In genomic region chr13:21061077-21061945, GRCh38 we compare ENCODE assay signal across 2 cellular contexts.
TF ChIP-seq lines count a peak whose summit lies in the region.

TSS of gene LATS2 (minus strand) at chr13:21061586. CDS start at chr13:21046026, 15,560 bp downstream.

TF ChIP-seq in HCT116, 20 proteins besides CTCF, POLR2A, EP300 and RAD21 (continued from another document):
- TF ChIP-seq, protein P1, sequence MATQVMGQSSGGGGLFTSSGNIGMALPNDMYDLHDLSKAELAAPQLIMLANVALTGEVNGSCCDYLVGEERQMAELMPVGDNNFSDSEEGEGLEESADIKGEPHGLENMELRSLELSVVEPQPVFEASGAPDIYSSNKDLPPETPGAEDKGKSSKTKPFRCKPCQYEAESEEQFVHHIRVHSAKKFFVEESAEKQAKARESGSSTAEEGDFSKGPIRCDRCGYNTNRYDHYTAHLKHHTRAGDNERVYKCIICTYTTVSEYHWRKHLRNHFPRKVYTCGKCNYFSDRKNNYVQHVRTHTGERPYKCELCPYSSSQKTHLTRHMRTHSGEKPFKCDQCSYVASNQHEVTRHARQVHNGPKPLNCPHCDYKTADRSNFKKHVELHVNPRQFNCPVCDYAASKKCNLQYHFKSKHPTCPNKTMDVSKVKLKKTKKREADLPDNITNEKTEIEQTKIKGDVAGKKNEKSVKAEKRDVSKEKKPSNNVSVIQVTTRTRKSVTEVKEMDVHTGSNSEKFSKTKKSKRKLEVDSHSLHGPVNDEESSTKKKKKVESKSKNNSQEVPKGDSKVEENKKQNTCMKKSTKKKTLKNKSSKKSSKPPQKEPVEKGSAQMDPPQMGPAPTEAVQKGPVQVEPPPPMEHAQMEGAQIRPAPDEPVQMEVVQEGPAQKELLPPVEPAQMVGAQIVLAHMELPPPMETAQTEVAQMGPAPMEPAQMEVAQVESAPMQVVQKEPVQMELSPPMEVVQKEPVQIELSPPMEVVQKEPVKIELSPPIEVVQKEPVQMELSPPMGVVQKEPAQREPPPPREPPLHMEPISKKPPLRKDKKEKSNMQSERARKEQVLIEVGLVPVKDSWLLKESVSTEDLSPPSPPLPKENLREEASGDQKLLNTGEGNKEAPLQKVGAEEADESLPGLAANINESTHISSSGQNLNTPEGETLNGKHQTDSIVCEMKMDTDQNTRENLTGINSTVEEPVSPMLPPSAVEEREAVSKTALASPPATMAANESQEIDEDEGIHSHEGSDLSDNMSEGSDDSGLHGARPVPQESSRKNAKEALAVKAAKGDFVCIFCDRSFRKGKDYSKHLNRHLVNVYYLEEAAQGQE (IDR thresholded peaks at IDR 0.05; ENCODE audit: low read depth), result no peak
- peak; percentile 61 for TF ChIP-seq POLR2AphosphoS5 (IDR thresholded peaks at IDR 0.05; ENCODE audit: low read depth, low read length)
- peak; percentile 12 for TF ChIP-seq YY1 (IDR thresholded peaks at IDR 0.05; ENCODE audit: extremely low read depth, insufficient replicate concordance, low read depth, low read length)
- TF ChIP-seq ELF1 (IDR thresholded peaks at IDR 0.05; ENCODE audit: borderline replicate concordance, low read depth), result no peak
- TF ChIP-seq, protein P2, sequence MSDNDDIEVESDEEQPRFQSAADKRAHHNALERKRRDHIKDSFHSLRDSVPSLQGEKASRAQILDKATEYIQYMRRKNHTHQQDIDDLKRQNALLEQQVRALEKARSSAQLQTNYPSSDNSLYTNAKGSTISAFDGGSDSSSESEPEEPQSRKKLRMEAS (IDR thresholded peaks at IDR 0.05), result peak; percentile 80
- TF ChIP-seq EGR1 (IDR thresholded peaks at IDR 0.05; ENCODE audit: low read depth), result peak; percentile 47; the same call in 1 of the 2 replicates
- no peak for TF ChIP-seq EZH2phosphoT487 (IDR thresholded peaks at IDR 0.05; ENCODE audit: borderline replicate concordance)
- TF ChIP-seq SIN3A (IDR thresholded peaks at IDR 0.05; ENCODE audit: low read depth), result peak; percentile 65; the same call in 1 of the 2 replicates
- TF ChIP-seq ZBTB33 (IDR thresholded peaks at IDR 0.05; ENCODE audit: extremely low read depth, insufficient replicate concordance, low read length), result no peak
- TF ChIP-seq FOSL1 (IDR thresholded peaks at IDR 0.05; ENCODE audit: low read depth), result no peak

TF ChIP-seq in WTC11, 78 proteins besides CTCF, POLR2A, EP300 and RAD21 (continued from another document and continues in another):
- no peak for TF ChIP-seq ZNF512 (CRISPR knock-in tag; IDR thresholded peaks at IDR 0.05; ENCODE audit: borderline replicate concordance)
- TF ChIP-seq, protein P3, sequence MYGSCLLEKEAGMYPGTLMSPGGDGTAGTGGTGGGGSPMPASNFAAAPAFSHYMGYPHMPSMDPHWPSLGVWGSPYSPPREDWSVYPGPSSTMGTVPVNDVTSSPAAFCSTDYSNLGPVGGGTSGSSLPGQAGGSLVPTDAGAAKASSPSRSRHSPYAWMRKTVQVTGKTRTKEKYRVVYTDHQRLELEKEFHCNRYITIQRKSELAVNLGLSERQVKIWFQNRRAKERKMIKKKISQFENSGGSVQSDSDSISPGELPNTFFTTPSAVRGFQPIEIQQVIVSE (CRISPR knock-in tag; IDR thresholded peaks at IDR 0.05; ENCODE audit: borderline replicate concordance), result no peak
- TF ChIP-seq CBFB (CRISPR knock-in tag; IDR thresholded peaks at IDR 0.05; ENCODE audit: low read depth), result no peak
- TF ChIP-seq ELF4 (CRISPR knock-in tag; IDR thresholded peaks at IDR 0.05; ENCODE audit: low read depth), result no peak; the same call in 1 of the 2 replicates
- TF ChIP-seq GTF2I (CRISPR knock-in tag; conservative IDR thresholded peaks at IDR 0.05), result no peak
- TF ChIP-seq EMX1 (CRISPR knock-in tag; IDR thresholded peaks at IDR 0.05), result no peak
- TF ChIP-seq, protein P4, sequence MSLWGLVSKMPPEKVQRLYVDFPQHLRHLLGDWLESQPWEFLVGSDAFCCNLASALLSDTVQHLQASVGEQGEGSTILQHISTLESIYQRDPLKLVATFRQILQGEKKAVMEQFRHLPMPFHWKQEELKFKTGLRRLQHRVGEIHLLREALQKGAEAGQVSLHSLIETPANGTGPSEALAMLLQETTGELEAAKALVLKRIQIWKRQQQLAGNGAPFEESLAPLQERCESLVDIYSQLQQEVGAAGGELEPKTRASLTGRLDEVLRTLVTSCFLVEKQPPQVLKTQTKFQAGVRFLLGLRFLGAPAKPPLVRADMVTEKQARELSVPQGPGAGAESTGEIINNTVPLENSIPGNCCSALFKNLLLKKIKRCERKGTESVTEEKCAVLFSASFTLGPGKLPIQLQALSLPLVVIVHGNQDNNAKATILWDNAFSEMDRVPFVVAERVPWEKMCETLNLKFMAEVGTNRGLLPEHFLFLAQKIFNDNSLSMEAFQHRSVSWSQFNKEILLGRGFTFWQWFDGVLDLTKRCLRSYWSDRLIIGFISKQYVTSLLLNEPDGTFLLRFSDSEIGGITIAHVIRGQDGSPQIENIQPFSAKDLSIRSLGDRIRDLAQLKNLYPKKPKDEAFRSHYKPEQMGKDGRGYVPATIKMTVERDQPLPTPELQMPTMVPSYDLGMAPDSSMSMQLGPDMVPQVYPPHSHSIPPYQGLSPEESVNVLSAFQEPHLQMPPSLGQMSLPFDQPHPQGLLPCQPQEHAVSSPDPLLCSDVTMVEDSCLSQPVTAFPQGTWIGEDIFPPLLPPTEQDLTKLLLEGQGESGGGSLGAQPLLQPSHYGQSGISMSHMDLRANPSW (CRISPR knock-in tag; conservative IDR thresholded peaks at IDR 0.05; ENCODE audit: low read depth), result no peak
- TF ChIP-seq KAT7 (CRISPR knock-in tag; IDR thresholded peaks at IDR 0.05; ENCODE audit: borderline replicate concordance), result no peak
- TF ChIP-seq FOXK1 (CRISPR knock-in tag; IDR thresholded peaks at IDR 0.05), result peak; percentile 81
- TF ChIP-seq NFE2L1 (CRISPR knock-in tag; IDR thresholded peaks at IDR 0.05), result 0 out of 2 replicates have a peak, but pooled peaks have one; percentile 49
- TF ChIP-seq, protein P5, sequence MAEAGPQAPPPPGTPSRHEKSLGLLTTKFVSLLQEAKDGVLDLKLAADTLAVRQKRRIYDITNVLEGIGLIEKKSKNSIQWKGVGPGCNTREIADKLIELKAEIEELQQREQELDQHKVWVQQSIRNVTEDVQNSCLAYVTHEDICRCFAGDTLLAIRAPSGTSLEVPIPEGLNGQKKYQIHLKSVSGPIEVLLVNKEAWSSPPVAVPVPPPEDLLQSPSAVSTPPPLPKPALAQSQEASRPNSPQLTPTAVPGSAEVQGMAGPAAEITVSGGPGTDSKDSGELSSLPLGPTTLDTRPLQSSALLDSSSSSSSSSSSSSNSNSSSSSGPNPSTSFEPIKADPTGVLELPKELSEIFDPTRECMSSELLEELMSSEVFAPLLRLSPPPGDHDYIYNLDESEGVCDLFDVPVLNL (CRISPR knock-in tag; IDR thresholded peaks at IDR 0.05; ENCODE audit: borderline replicate concordance, low read depth), result peak; percentile 59; the same call in 1 of the 2 replicates
- peak; percentile 36; the same call in 1 of the 2 replicates for TF ChIP-seq FOXP1 (CRISPR knock-in tag; IDR thresholded peaks at IDR 0.05; ENCODE audit: borderline replicate concordance)
- no peak for TF ChIP-seq ZNF317 (CRISPR knock-in tag; IDR thresholded peaks at IDR 0.05; ENCODE audit: borderline replicate concordance, low read depth)
- TF ChIP-seq SP1 (CRISPR knock-in tag; conservative IDR thresholded peaks at IDR 0.05), result peak; percentile 71; the same call in 1 of the 2 replicates
- TF ChIP-seq, protein P6, sequence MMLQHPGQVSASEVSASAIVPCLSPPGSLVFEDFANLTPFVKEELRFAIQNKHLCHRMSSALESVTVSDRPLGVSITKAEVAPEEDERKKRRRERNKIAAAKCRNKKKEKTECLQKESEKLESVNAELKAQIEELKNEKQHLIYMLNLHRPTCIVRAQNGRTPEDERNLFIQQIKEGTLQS (CRISPR knock-in tag; conservative IDR thresholded peaks at IDR 0.05), result no peak
- TF ChIP-seq, protein P7, sequence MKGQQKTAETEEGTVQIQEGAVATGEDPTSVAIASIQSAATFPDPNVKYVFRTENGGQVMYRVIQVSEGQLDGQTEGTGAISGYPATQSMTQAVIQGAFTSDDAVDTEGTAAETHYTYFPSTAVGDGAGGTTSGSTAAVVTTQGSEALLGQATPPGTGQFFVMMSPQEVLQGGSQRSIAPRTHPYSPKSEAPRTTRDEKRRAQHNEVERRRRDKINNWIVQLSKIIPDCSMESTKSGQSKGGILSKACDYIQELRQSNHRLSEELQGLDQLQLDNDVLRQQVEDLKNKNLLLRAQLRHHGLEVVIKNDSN (CRISPR knock-in tag; IDR thresholded peaks at IDR 0.05), result peak; percentile 96
- no peak for TF ChIP-seq ZBTB21 (CRISPR knock-in tag; IDR thresholded peaks at IDR 0.05; ENCODE audit: borderline replicate concordance)
- TF ChIP-seq E2F1 (CRISPR knock-in tag; IDR thresholded peaks at IDR 0.05), result no peak
- no peak for TF ChIP-seq ZNF263 (CRISPR knock-in tag; IDR thresholded peaks at IDR 0.05; ENCODE audit: low read depth)
- TF ChIP-seq TCF7 (CRISPR knock-in tag; IDR thresholded peaks at IDR 0.05; ENCODE audit: low read depth), result no peak
- peak; percentile 99 for TF ChIP-seq TEAD1 (CRISPR knock-in tag; IDR thresholded peaks at IDR 0.05)
- no peak for TF ChIP-seq MLX (CRISPR knock-in tag; IDR thresholded peaks at IDR 0.05)
- no peak for TF ChIP-seq ATF1 (CRISPR knock-in tag; IDR thresholded peaks at IDR 0.05)
- TF ChIP-seq SMAD4 (CRISPR knock-in tag; IDR thresholded peaks at IDR 0.05), result no peak
- peak; percentile 98 for TF ChIP-seq TEAD4 (CRISPR knock-in tag; IDR thresholded peaks at IDR 0.05)
- peak; percentile 47; the same call in 1 of the 2 replicates for TF ChIP-seq ZNF423 (CRISPR knock-in tag; IDR thresholded peaks at IDR 0.05)
- TF ChIP-seq ZNF219 (CRISPR knock-in tag; IDR thresholded peaks at IDR 0.05; ENCODE audit: borderline replicate concordance), result no peak
- no peak for TF ChIP-seq NR1H2 (CRISPR knock-in tag; IDR thresholded peaks at IDR 0.05)
- TF ChIP-seq ZNF532 (CRISPR knock-in tag; IDR thresholded peaks at IDR 0.05; ENCODE audit: borderline replicate concordance), result no peak
- no peak for TF ChIP-seq RORB (CRISPR knock-in tag; IDR thresholded peaks at IDR 0.05)
